19 cellular contexts compared by ENCODE assay signal in the genomic region with DNA sequence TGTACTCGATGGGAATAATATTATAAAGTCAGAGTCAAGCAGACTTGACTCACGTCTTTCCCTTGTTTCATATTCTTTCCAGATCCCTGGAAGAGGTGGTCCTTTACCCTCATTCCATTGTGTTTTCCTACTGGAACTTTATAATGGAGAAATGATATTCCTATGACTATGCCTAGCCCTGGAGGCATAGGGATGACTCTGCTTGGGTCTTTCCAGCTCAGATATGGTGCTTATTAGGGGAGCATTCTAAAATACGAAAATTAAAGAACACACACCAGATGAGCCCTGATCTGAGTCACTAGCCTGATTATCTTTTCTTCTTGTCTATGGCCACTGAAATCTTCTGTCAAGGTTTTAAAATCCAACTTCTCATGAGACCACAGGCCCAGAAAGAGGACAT.
"Had no signal": no experiment of that assay in that cellular context is flagged by ENCODE, and none has a peak within 500 bp of the region (broad histone marks: within the 10 kb centered on the region; RNA-seq: fewer than 3 reads in every experiment).

No MANE protein-coding gene starts in this region.

- H3K4me1 ChIP-seq: gastroesophageal sphincter, right atrium auricular region had no signal

- FAIRE-seq: kidney, small intestine, urothelium cell line had no signal

- H3K36me3 ChIP-seq: gastroesophageal sphincter, neutrophil, right atrium auricular region had no signal

- ATAC-seq: gastroesophageal sphincter, left cardiac atrium, left ventricle myocardium superior had no signal

- H3K27ac ChIP-seq: coronary artery, gastroesophageal sphincter, neutrophil, right atrium auricular region had no signal

- H3K9me3 Mint-ChIP-seq: naive B cell, nephron progenitor cell had no signal

- H3K4me3 Mint-ChIP-seq: endodermal cell, immature natural killer cell, naive B cell, nephron progenitor cell, type B pancreatic cell had no signal

- DNase-seq: effector CD4-positive, alpha-beta T cell; endodermal cell; immature natural killer cell; kidney; left cardiac atrium; left ventricle myocardium superior; mesenchymal stem cell; naive B cell; nephron progenitor cell; small intestine; stimulated activated CD4-positive, alpha-beta T cell treated with anti-CD3 and anti-CD28 coated beads, Interleukin-2, amount 100 ng/mL, for 48 hours; stimulated activated naive CD4-positive, alpha-beta T cell treated with Interleukin-2 at 50 U/mL for 16 hours had no signal

- H3K4me3 ChIP-seq: coronary artery, gastroesophageal sphincter, lung, right atrium auricular region had no signal

- H3K27me3 ChIP-seq: gastroesophageal sphincter, neutrophil, right atrium auricular region had no signal

- H3K27me3 Mint-ChIP-seq: naive B cell, type B pancreatic cell had no signal

- H3K27ac Mint-ChIP-seq: endodermal cell, immature natural killer cell, naive B cell, nephron progenitor cell, type B pancreatic cell had no signal

- H3K4me1 Mint-ChIP-seq: immature natural killer cell, naive B cell had no signal

- H3K36me3 Mint-ChIP-seq: immature natural killer cell, naive B cell, type B pancreatic cell had no signal

- H3K9me3 ChIP-seq: gastroesophageal sphincter, neutrophil, right atrium auricular region had no signal
